In genomic region chr19:2721570-2722540, GRCh38 we compare ENCODE assay signal across 1 cellular context.
TF ChIP-seq lines count a peak whose summit lies in the region.

No MANE protein-coding gene starts in this region.

TF ChIP-seq in GM12878, 131 proteins besides CTCF, POLR2A, EP300 and RAD21:
- TF ChIP-seq SUZ12 (IDR thresholded peaks at IDR 0.05; ENCODE audit: unreplicated experiment) (peak; percentile 69), RB1 (IDR thresholded peaks at IDR 0.05; ENCODE audit: borderline replicate concordance) (no peak)
